16 cellular contexts compared by ENCODE assay signal in genomic region chr12:76007640-76008039, GRCh38.
"Had no signal": no experiment of that assay in that cellular context is flagged by ENCODE, and none has a peak within 500 bp of the region (broad histone marks: within the 10 kb centered on the region; RNA-seq: fewer than 3 reads in every experiment).

No MANE protein-coding gene starts in this region.

- H3K4me3 ChIP-seq: hepatocyte, pancreas had no signal

- H3K27me3 Mint-ChIP-seq: effector memory CD8-positive, alpha-beta T cell; type B pancreatic cell had no signal

- H3K27me3 ChIP-seq: foreskin keratinocyte, hepatocyte, pancreas had no signal

- H3K27ac ChIP-seq: foreskin keratinocyte, hepatocyte, pancreas had no signal

- H2AFZ ChIP-seq: hepatocyte had no signal

- H3K9me3 Mint-ChIP-seq: effector memory CD8-positive, alpha-beta T cell; natural killer cell had no signal

- H3K36me3 ChIP-seq: pancreas had no signal

- H3K4me3 Mint-ChIP-seq: effector memory CD8-positive, alpha-beta T cell; mesothelial cell of epicardium; natural killer cell; type B pancreatic cell had no signal

- H3K79me2 ChIP-seq: hepatocyte had no signal

- H3K9me3 ChIP-seq: pancreas had no signal

- ATAC-seq: effector memory CD8-positive, alpha-beta T cell; foreskin keratinocyte; left colon; left ventricle myocardium superior; natural killer cell; pancreas; right cardiac atrium had no signal

- H3K27ac Mint-ChIP-seq: effector memory CD8-positive, alpha-beta T cell; mesothelial cell of epicardium; natural killer cell; progenitor cell of endocrine pancreas; type B pancreatic cell had no signal

- H3K4me2 ChIP-seq: hepatocyte had no signal

- H3K36me3 Mint-ChIP-seq: natural killer cell, type B pancreatic cell had no signal

- DNase-seq: effector memory CD8-positive, alpha-beta T cell; foreskin keratinocyte; head of caudate nucleus; left colon; left ventricle myocardium superior; mammary epithelial cell; natural killer cell; occipital lobe; pancreas; right cardiac atrium; stimulated activated CD4-positive, alpha-beta T cell treated with anti-CD3 and anti-CD28 coated beads, Interleukin-12 subunit alpha, Interleukin-12 subunit beta, amount 100 ng/mL, for 4 hours; stimulated activated naive CD4-positive, alpha-beta T cell treated with Interleukin-2 at 50 U/mL for 16 hours had no signal
